8 cellular contexts compared by ENCODE assay signal in the genomic region with DNA sequence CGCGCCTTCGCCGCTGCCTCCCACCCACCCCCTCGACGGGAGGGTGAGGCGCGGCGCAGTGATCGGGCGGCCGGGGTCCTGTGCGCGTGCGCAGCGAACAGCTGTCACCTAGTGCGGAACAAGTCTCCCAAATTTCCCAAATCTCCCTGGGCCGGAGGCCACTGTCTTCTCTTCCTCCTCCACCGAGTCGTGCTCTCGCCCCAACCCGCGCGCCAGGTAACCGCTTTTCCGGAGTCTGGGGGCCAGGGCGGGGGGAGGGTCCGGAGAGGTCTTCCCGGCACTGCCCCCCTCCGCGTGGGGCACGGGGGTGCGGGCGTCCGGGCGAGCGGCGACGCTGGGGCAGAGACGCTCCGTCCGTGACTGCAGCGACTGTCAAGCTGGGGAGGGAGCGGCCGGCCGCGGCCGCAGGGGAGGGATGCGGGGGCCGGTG. TPM values are rescaled to one million over a fixed set of nuclear protein-coding genes. Genes with fewer than 3 reads are reported as not detected.
DNase-seq lines count a peak whose midpoint lies in the region; ATAC-seq lines count a peak whose summit lies in the region.

No MANE protein-coding gene starts in this region.

- under 1% methylated on average over 50 of the region's 50 CpGs for WGBS in right cardiac atrium

- H3K4me3 ChIP-seq in right cardiac atrium (ENCODE audit: low read length) (peak overlapping the region; percentile 83), skeletal muscle tissue (ENCODE audit: low read length in 3 of 3) (peak overlapping the region; percentile 77 to 85 (median 84))

- peak overlapping the region; percentile 79 for H3K27ac ChIP-seq in right cardiac atrium (ENCODE audit: low read length)
- H3K27ac ChIP-seq in skeletal muscle tissue (ENCODE audit: low read depth, low read length), result peak overlapping the region; percentile 96

- peaks cover under 1% of the 10 kb centered on the region for H3K9me3 Mint-ChIP-seq in activated CD8-positive, alpha-beta T cell treated with anti-CD3 and anti-CD28 coated beads, Interleukin-2, amount 10 ng/mL, durations not matched to agents 7 days and 5 days (ENCODE audit: insufficient read depth)

- DNase-seq in 8988T, result peak; percentile 79
- DNase-seq in activated CD8-positive, alpha-beta T cell treated with anti-CD3 and anti-CD28 coated beads, Interleukin-2, amount 10 ng/mL, durations not matched to agents 7 days and 5 days, result no peak
- DNase-seq in right cardiac atrium, result peak in 2 of 3 donors; percentile 97 to 98
- DNase-seq in KBM-7, result no peak
- DNase-seq in HT-29 (ENCODE audit: low spot score), result no peak

- in situ Hi-C loops in KBM-7 (cut with MboI; ENCODE audit: low pct_unique_long_range_greater_than_20kb, low sequenced_read_pairs), result no loop called here

- no peaks in the 10 kb centered on the region for H3K9me3 ChIP-seq in right cardiac atrium (ENCODE audit: control insufficient read depth, low read length)
- H3K9me3 ChIP-seq in skeletal muscle tissue (ENCODE audit: control insufficient read depth in 3 of 3, low read length in 3 of 3), result no peaks in the 10 kb centered on the region

- H3K9ac ChIP-seq in skeletal muscle tissue (ENCODE audit: low read depth in 1 of 3, low read length in 3 of 3), result peak overlapping the region; percentile 96 to 97 (median 97)

- H3K27me3 ChIP-seq in right cardiac atrium (ENCODE audit: control insufficient read depth, insufficient read depth) (no peaks in the 10 kb centered on the region), skeletal muscle tissue (ENCODE audit: control insufficient read depth in 3 of 3, insufficient read depth in 3 of 3, low read length in 3 of 3) (no peaks in the 10 kb centered on the region)

- peaks cover 13% of the 10 kb centered on the region for H3K36me3 Mint-ChIP-seq in activated CD8-positive, alpha-beta T cell treated with anti-CD3 and anti-CD28 coated beads, Interleukin-2, amount 10 ng/mL, durations not matched to agents 7 days and 5 days (ENCODE audit: low read depth)

- CTCF ChIA-PET in activated CD8-positive, alpha-beta T cell treated with anti-CD3 and anti-CD28 coated beads, Interleukin-2, amount 10 ng/mL, durations not matched to agents 7 days and 5 days (lab: Charles Lee), result interaction anchor here (1.5 kb wide), 1 partner anchor 173 kb away, joined by 4 read pairs; no protein-coding TSS in a partner anchor

- no peaks in the 10 kb centered on the region for H3K36me3 ChIP-seq in skeletal muscle tissue (ENCODE audit: control insufficient read depth in 3 of 3, insufficient read depth in 3 of 3, low read length in 3 of 3)

- no peaks in the 10 kb centered on the region for H3K27me3 Mint-ChIP-seq in activated CD8-positive, alpha-beta T cell treated with anti-CD3 and anti-CD28 coated beads, Interleukin-2, amount 10 ng/mL, durations not matched to agents 7 days and 5 days (ENCODE audit: low read depth)

- intact Hi-C loops in right cardiac atrium (cut with DNase I), result no loop called here

- H3K4me1 ChIP-seq in right cardiac atrium (ENCODE audit: control insufficient read depth, insufficient read depth, low read length) (no peaks in the 10 kb centered on the region), skeletal muscle tissue (ENCODE audit: control insufficient read depth in 3 of 3, insufficient read depth in 3 of 3, low read length in 3 of 3) (peaks cover 0 to 12% (median 8%) of the 10 kb centered on the region in 3 donors)

- peak overlapping the region; percentile 97 for H3K27ac Mint-ChIP-seq in activated CD8-positive, alpha-beta T cell treated with anti-CD3 and anti-CD28 coated beads, Interleukin-2, amount 10 ng/mL, durations not matched to agents 7 days and 5 days

- POLR2A ChIA-PET in activated CD8-positive, alpha-beta T cell treated with anti-CD3 and anti-CD28 coated beads, Interleukin-2, amount 10 ng/mL, durations not matched to agents 7 days and 5 days (lab: Charles Lee), result interaction anchor here (0.7 to 4.4 kb wide), 20 partner anchors 9 to 750 kb away, joined by 3 to 53 read pairs (median 4); a partner anchor contains a TSS

- H3K4me3 Mint-ChIP-seq in activated CD8-positive, alpha-beta T cell treated with anti-CD3 and anti-CD28 coated beads, Interleukin-2, amount 10 ng/mL, durations not matched to agents 7 days and 5 days, result peak overlapping the region; percentile 91

- ATAC-seq in GM18868 (IDR thresholded peaks at IDR 0.05; ENCODE audit: unreplicated experiment) (peak; percentile 6), HG03095 (IDR thresholded peaks at IDR 0.05; ENCODE audit: unreplicated experiment) (peak; percentile 12), right cardiac atrium (peak; percentile 94 to 96)
- ATAC-seq in activated CD8-positive, alpha-beta T cell treated with anti-CD3 and anti-CD28 coated beads, Interleukin-2, amount 10 ng/mL, durations not matched to agents 7 days and 5 days, result peak; percentile 15

- peaks cover 20% of the 10 kb centered on the region for H3K4me1 Mint-ChIP-seq in activated CD8-positive, alpha-beta T cell treated with anti-CD3 and anti-CD28 coated beads, Interleukin-2, amount 10 ng/mL, durations not matched to agents 7 days and 5 days (ENCODE audit: low read depth)

RNA-seq across cellular contexts. Expression of a gene that starts 0.2 kb away (rescaled TPM):
- 10 to 100 TPM; 52.9 to 53.4 TPM for total RNA-seq in activated CD8-positive, alpha-beta T cell treated with anti-CD3 and anti-CD28 coated beads, Interleukin-2, amount 10 ng/mL, durations not matched to agents 7 days and 5 days
- total RNA-seq in right cardiac atrium (10 to 100 TPM; 16.0 to 20.6 (median 17.5) TPM), skeletal muscle tissue (50.1 TPM)
- polyA plus RNA-seq in right cardiac atrium, result 6.4 TPM
- 18.7 and 22.4 TPM in 2 replicates for total RNA-seq in HT-29 (2014; rRNA removed; shearing (Covaris generic))

Comparison
In these comparisons a context has a peak if more than half of its experiments do, and no peak if none do; other contexts are left out.
1. DNase-seq: peak in 8988T (single experiment) and right cardiac atrium (2 of 3); none in activated CD8-positive, alpha-beta T cell treated with anti-CD3 and anti-CD28 coated beads, Interleukin-2, amount 10 ng/mL, durations not matched to agents 7 days and 5 days (single experiment), KBM-7 (single experiment) and HT-29 (single experiment).
2. ATAC-seq: peak in every context shown above with its lines; median percentile 95 in right cardiac atrium; 15 in activated CD8-positive, alpha-beta T cell treated with anti-CD3 and anti-CD28 coated beads, Interleukin-2, amount 10 ng/mL, durations not matched to agents 7 days and 5 days; 12 in HG03095; 6 in GM18868.